Comparison of ENCODE assay signal across 21 cellular contexts in genomic region chr3:128983293-128984069, GRCh38. TPM values are rescaled to one million over a fixed set of nuclear protein-coding genes. Genes with fewer than 3 reads are reported as not detected.
DNase-seq lines count a peak whose midpoint lies in the region; ATAC-seq and TF ChIP-seq lines count a peak whose summit lies in the region.
"Had no signal": no experiment of that assay in that cellular context is flagged by ENCODE, and none has a peak within 500 bp of the region (broad histone marks: within the 10 kb centered on the region; RNA-seq: fewer than 3 reads in every experiment).

No MANE protein-coding gene starts in this region.

- no peak overlapping the region for H3K4me3 ChIP-seq in Loucy (ENCODE audit: low read length, poor library complexity, severe bottlenecking)
- H3K4me3 ChIP-seq in SJCRH30 = no peak overlapping the region
- H3K4me3 ChIP-seq in osteoblast (ENCODE audit: insufficient read depth, low read length) = no peak overlapping the region
- H3K4me3 ChIP-seq: SJSA1 had no signal

- no peaks in the 10 kb centered on the region for H3K36me3 Mint-ChIP-seq in glutamatergic neuron (ENCODE audit: unreplicated experiment)
- H3K36me3 Mint-ChIP-seq: CD4-positive, CD25-positive, alpha-beta regulatory T cell had no signal

- H3K27ac ChIP-seq in SJCRH30 = no peak overlapping the region
- no peak overlapping the region for H3K27ac ChIP-seq in osteoblast (ENCODE audit: low read depth, low read length)
- H3K27ac ChIP-seq: KMS-11, SJSA1 had no signal

- H3K4me1 ChIP-seq in Loucy (ENCODE audit: insufficient read depth, low read length, poor library complexity, severe bottlenecking) = peaks cover 20% of the 10 kb centered on the region
- peaks cover 14% of the 10 kb centered on the region for H3K4me1 ChIP-seq in SJCRH30
- no peaks in the 10 kb centered on the region for H3K4me1 ChIP-seq in osteoblast (ENCODE audit: insufficient read depth, low read length)
- H3K4me1 ChIP-seq: Caco-2, SJSA1 had no signal

- H2AFZ ChIP-seq in Loucy (ENCODE audit: low read length) = 0 out of 2 replicates have a peak overlapping the region, but pooled peaks have one; percentile 25
- H2AFZ ChIP-seq in osteoblast (ENCODE audit: low read length) = no peak overlapping the region

- H3K9me3 ChIP-seq in Loucy (ENCODE audit: insufficient read depth, low read depth, low read length) (no peaks in the 10 kb centered on the region), SJCRH30 (replicated peaks) (no peaks in the 10 kb centered on the region), osteoblast (ENCODE audit: low read depth, low read length) (no peaks in the 10 kb centered on the region)
- H3K9me3 ChIP-seq: Caco-2, SJSA1 had no signal

- DNase-seq in SJCRH30 = peak; percentile 68 to 75
- DNase-seq in glutamatergic neuron = no peak
- DNase-seq in osteoblast (ENCODE audit: insufficient read length, low spot score, missing footprints) = peak; percentile 54
- DNase-seq in Kasumi-1 (lab: John Stamatoyannopoulos, UW) = no peak
- DNase-seq in activated effector memory CD4-positive, alpha-beta T cell treated with anti-CD3 and anti-CD28 coated beads, Interleukin-2, amount 50 U/mL, for 16 hours = no peak
- DNase-seq: Caco-2; CD4-positive, CD25-positive, alpha-beta regulatory T cell; DMS153; HCEC 1CT; MM.1S; NCI-H1105; NCI-H1930; NCI-H446; NCI-H774; PC-3; SW 1271 had no signal

- H3K36me3 ChIP-seq in Loucy (ENCODE audit: insufficient read depth, low read length) (no peaks in the 10 kb centered on the region), SJCRH30 (no peaks in the 10 kb centered on the region), osteoblast (ENCODE audit: insufficient read depth, low read length) (no peaks in the 10 kb centered on the region)
- H3K36me3 ChIP-seq: SJSA1 had no signal

- no peaks in the 10 kb centered on the region for H3K27me3 Mint-ChIP-seq in glutamatergic neuron (ENCODE audit: unreplicated experiment)

- no peak for TF ChIP-seq CTCF in Loucy (conservative IDR thresholded peaks at IDR 0.05; ENCODE audit: low read length)
- TF ChIP-seq CTCF in glutamatergic neuron (IDR thresholded peaks at IDR 0.05; ENCODE audit: partially characterized antibody, unreplicated experiment) = no peak
- TF ChIP-seq CTCF in osteoblast (IDR thresholded peaks at IDR 0.05; ENCODE audit: extremely low read depth, low read depth, low read length) = no peak

- ATAC-seq in HG02759 (IDR thresholded peaks at IDR 0.05; ENCODE audit: unreplicated experiment) = no peak
- ATAC-seq: PC-3 had no signal

- H3K27me3 ChIP-seq in Loucy (ENCODE audit: insufficient read depth, low read length, poor library complexity, severe bottlenecking) (no peaks in the 10 kb centered on the region), SJCRH30 (no peaks in the 10 kb centered on the region), osteoblast (ENCODE audit: insufficient read depth, low read length) (peaks cover 9% of the 10 kb centered on the region)
- H3K27me3 ChIP-seq: SJSA1 had no signal

- no peaks in the 10 kb centered on the region for H3F3A ChIP-seq in Loucy (ENCODE audit: low read depth)

- H3K9me3 Mint-ChIP-seq in glutamatergic neuron (ENCODE audit: unreplicated experiment) = no peaks in the 10 kb centered on the region
- H3K9me3 Mint-ChIP-seq: CD4-positive, CD25-positive, alpha-beta regulatory T cell had no signal

- no peaks in the 10 kb centered on the region for H4K20me1 ChIP-seq in Loucy (ENCODE audit: insufficient read depth, low read length, poor library complexity, severe bottlenecking)
- H4K20me1 ChIP-seq in osteoblast (ENCODE audit: insufficient read depth, low read length) = no peaks in the 10 kb centered on the region

- H3K79me2 ChIP-seq in Loucy (ENCODE audit: insufficient read depth, low read length) (no peaks in the 10 kb centered on the region), osteoblast (ENCODE audit: insufficient read depth, low read length) (no peaks in the 10 kb centered on the region)

- H3K4me3 Mint-ChIP-seq in glutamatergic neuron (ENCODE audit: unreplicated experiment) = peak overlapping the region; percentile 14
- H3K4me3 Mint-ChIP-seq: B cell; CD4-positive, CD25-positive, alpha-beta regulatory T cell had no signal

- no peak overlapping the region for H3K4me2 ChIP-seq in Loucy (ENCODE audit: low read depth, low read length, poor library complexity, severe bottlenecking)
- no peak overlapping the region for H3K4me2 ChIP-seq in osteoblast (ENCODE audit: insufficient read depth, low read length)
- H3K4me2 ChIP-seq: KMS-11 had no signal

- H3K27ac Mint-ChIP-seq in glutamatergic neuron (ENCODE audit: unreplicated experiment) = no peak overlapping the region
- H3K27ac Mint-ChIP-seq: B cell had no signal

- no peaks in the 10 kb centered on the region for H3K9me2 ChIP-seq in Loucy (replicated peaks; ENCODE audit: low read depth, low read length)

- H3K4me1 Mint-ChIP-seq in glutamatergic neuron (ENCODE audit: low read depth, unreplicated experiment) = peaks cover 7% of the 10 kb centered on the region
- H3K4me1 Mint-ChIP-seq: CD4-positive, CD25-positive, alpha-beta regulatory T cell had no signal

- peak overlapping the region; percentile 3 for H3K9ac ChIP-seq in Loucy (ENCODE audit: low read depth, low read length, poor library complexity, severe bottlenecking)
- H3K9ac ChIP-seq: KMS-11 had no signal

RNA-seq across cellular contexts. Expression of gene CFAP92, which starts 10.4 kb away (rescaled TPM):
- total RNA-seq in SJCRH30 (2014; rRNA removed; shearing (Covaris generic)) = 0.12 TPM in 1 of 2 replicates, not detected in the other
- total RNA-seq in glutamatergic neuron (ENCODE audit: unreplicated experiment) (0.15 TPM), osteoblast (not detected in 2 replicates)
- total RNA-seq: B cell; CD4-positive, CD25-positive, alpha-beta regulatory T cell had no signal

RNA-seq across cellular contexts. Expression of gene EFCC1, which starts 17.6 kb away (rescaled TPM):
- 0.05 and 0.08 TPM in 2 replicates for total RNA-seq in SJCRH30 (2014; rRNA removed; shearing (Covaris generic))
- total RNA-seq in glutamatergic neuron (ENCODE audit: unreplicated experiment) (not detected), osteoblast (not detected in 2 replicates)
- total RNA-seq: B cell, PC-3 had no signal

Comparison
In these comparisons a context has a peak if more than half of its experiments do, and no peak if none do; other contexts are left out.
1. DNase-seq: peak in SJCRH30 (2 of 2) and osteoblast (single experiment); none in glutamatergic neuron (single experiment), Kasumi-1 (0 of 2) and activated effector memory CD4-positive, alpha-beta T cell treated with anti-CD3 and anti-CD28 coated beads, Interleukin-2, amount 50 U/mL, for 16 hours (single experiment).